Comparison of ENCODE assay signal across 15 cellular contexts in the genomic region with DNA sequence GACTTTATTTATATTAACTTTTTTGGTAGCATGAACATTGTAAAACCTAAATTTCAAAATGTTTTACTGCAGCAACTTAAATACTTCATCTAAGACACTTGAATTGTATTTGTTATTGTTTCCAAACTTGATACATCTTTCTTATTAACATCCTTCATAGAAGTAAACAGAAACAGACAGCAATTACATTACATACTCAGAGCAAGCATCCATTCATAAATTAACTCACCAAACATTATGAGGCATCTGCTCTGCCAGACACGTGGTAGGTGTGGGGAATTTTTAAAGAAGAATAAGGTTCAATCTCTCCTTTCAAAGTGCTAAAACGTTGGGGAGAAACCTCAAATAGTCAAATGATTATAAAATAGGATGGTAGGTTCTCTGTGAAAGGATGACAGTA.
"Had no signal": no experiment of that assay in that cellular context is flagged by ENCODE, and none has a peak within 500 bp of the region (broad histone marks: within the 10 kb centered on the region; RNA-seq: fewer than 3 reads in every experiment).

No MANE protein-coding gene starts in this region.

- H3K4me1 ChIP-seq: esophagus muscularis mucosa, vagina had no signal

- ATAC-seq: activated T-helper 17 cell treated with anti-CD3 and anti-CD28 coated beads, Interleukin-2, amount 50 U/mL, for 72 hours; natural killer cell; stimulated activated naive CD8-positive, alpha-beta T cell treated with anti-CD3 and anti-CD28 coated beads, Interleukin-15, Interleukin-2, amounts not matched to agents 100 U/mL and 50 U/mL, for 24 hours had no signal

- H3K4me3 ChIP-seq: esophagus muscularis mucosa, transverse colon, vagina had no signal

- H3K27me3 ChIP-seq: esophagus muscularis mucosa, transverse colon, vagina had no signal

- H3K36me3 ChIP-seq: esophagus muscularis mucosa, transverse colon, vagina had no signal

- H3K9me3 ChIP-seq: esophagus muscularis mucosa, transverse colon, vagina had no signal

- H3K27ac ChIP-seq: esophagus muscularis mucosa, transverse colon, vagina, VCaP had no signal

- DNase-seq: activated CD4-positive, alpha-beta T cell treated with anti-CD3 and anti-CD28 coated beads for 1 hour; activated CD4-positive, alpha-beta T cell treated with anti-CD3 and anti-CD28 coated beads, Interleukin-2, amount 50 U/mL, for 48 hours; activated naive CD4-positive, alpha-beta T cell treated with Interleukin-2 at 50 U/mL for 16 hours; foreskin melanocyte; head of caudate nucleus; mesendoderm; natural killer cell; small intestine; stimulated activated CD4-positive, alpha-beta T cell treated with anti-CD3 and anti-CD28 coated beads, Interleukin-4, amount 100 ng/mL, for 4 hours; stimulated activated naive CD8-positive, alpha-beta T cell treated with anti-CD3 and anti-CD28 coated beads, Interleukin-15, Interleukin-2, amounts not matched to agents 100 U/mL and 50 U/mL, for 24 hours; transverse colon had no signal
